In the genomic region with DNA sequence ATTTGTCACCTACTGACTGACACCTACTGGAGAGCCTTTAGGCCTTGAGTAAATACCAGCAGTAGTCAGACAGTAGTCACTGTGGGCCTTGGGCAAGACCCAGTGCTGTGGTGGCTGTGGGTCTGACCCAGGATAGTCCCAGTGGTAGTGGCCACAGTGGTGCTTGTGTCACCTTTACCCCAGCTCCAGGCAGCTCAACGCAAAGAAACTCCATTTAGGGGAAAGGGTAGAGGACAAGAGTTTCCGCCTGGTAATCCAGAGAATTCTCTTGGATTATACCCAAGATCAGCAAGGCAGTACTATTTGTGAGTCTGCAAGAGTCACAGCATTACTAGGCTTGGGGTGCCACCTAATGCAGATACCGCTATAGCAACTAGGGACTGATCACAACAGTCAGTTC, we compare ENCODE assay signal across 1 cellular context.
TF ChIP-seq lines count a peak whose summit lies in the region.

No MANE protein-coding gene starts in this region.

TF ChIP-seq in GM23338, 12 proteins besides CTCF, POLR2A, EP300 and RAD21 (continued from another document):
- TF ChIP-seq, protein P1, sequence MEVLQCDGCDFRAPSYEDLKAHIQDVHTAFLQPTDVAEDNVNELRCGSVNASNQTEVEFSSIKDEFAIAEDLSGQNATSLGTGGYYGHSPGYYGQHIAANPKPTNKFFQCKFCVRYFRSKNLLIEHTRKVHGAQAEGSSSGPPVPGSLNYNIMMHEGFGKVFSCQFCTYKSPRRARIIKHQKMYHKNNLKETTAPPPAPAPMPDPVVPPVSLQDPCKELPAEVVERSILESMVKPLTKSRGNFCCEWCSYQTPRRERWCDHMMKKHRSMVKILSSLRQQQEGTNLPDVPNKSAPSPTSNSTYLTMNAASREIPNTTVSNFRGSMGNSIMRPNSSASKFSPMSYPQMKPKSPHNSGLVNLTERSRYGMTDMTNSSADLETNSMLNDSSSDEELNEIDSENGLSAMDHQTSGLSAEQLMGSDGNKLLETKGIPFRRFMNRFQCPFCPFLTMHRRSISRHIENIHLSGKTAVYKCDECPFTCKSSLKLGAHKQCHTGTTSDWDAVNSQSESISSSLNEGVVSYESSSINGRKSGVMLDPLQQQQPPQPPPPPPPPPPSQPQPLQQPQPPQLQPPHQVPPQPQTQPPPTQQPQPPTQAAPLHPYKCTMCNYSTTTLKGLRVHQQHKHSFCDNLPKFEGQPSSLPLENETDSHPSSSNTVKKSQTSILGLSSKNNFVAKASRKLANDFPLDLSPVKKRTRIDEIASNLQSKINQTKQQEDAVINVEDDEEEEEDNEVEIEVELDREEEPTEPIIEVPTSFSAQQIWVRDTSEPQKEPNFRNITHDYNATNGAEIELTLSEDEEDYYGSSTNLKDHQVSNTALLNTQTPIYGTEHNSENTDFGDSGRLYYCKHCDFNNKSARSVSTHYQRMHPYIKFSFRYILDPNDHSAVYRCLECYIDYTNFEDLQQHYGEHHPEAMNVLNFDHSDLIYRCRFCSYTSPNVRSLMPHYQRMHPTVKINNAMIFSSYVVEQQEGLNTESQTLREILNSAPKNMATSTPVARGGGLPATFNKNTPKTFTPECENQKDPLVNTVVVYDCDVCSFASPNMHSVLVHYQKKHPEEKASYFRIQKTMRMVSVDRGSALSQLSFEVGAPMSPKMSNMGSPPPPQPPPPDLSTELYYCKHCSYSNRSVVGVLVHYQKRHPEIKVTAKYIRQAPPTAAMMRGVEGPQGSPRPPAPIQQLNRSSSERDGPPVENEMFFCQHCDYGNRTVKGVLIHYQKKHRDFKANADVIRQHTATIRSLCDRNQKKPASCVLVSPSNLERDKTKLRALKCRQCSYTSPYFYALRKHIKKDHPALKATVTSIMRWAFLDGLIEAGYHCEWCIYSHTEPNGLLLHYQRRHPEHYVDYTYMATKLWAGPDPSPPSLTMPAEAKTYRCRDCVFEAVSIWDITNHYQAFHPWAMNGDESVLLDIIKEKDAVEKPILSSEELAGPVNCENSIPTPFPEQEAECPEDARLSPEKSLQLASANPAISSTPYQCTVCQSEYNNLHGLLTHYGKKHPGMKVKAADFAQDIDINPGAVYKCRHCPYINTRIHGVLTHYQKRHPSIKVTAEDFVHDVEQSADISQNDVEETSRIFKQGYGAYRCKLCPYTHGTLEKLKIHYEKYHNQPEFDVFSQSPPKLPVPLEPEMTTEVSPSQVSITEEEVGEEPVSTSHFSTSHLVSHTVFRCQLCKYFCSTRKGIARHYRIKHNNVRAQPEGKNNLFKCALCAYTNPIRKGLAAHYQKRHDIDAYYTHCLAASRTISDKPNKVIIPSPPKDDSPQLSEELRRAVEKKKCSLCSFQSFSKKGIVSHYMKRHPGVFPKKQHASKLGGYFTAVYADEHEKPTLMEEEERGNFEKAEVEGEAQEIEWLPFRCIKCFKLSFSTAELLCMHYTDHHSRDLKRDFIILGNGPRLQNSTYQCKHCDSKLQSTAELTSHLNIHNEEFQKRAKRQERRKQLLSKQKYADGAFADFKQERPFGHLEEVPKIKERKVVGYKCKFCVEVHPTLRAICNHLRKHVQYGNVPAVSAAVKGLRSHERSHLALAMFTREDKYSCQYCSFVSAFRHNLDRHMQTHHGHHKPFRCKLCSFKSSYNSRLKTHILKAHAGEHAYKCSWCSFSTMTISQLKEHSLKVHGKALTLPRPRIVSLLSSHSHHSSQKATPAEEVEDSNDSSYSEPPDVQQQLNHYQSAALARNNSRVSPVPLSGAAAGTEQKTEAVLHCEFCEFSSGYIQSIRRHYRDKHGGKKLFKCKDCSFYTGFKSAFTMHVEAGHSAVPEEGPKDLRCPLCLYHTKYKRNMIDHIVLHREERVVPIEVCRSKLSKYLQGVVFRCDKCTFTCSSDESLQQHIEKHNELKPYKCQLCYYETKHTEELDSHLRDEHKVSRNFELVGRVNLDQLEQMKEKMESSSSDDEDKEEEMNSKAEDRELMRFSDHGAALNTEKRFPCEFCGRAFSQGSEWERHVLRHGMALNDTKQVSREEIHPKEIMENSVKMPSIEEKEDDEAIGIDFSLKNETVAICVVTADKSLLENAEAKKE (CRISPR knock-in tag; IDR thresholded peaks at IDR 0.05) = no peak
- TF ChIP-seq, protein P2, sequence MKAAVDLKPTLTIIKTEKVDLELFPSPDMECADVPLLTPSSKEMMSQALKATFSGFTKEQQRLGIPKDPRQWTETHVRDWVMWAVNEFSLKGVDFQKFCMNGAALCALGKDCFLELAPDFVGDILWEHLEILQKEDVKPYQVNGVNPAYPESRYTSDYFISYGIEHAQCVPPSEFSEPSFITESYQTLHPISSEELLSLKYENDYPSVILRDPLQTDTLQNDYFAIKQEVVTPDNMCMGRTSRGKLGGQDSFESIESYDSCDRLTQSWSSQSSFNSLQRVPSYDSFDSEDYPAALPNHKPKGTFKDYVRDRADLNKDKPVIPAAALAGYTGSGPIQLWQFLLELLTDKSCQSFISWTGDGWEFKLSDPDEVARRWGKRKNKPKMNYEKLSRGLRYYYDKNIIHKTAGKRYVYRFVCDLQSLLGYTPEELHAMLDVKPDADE (IDR thresholded peaks at IDR 0.05) = no peak
- TF ChIP-seq, protein P3, sequence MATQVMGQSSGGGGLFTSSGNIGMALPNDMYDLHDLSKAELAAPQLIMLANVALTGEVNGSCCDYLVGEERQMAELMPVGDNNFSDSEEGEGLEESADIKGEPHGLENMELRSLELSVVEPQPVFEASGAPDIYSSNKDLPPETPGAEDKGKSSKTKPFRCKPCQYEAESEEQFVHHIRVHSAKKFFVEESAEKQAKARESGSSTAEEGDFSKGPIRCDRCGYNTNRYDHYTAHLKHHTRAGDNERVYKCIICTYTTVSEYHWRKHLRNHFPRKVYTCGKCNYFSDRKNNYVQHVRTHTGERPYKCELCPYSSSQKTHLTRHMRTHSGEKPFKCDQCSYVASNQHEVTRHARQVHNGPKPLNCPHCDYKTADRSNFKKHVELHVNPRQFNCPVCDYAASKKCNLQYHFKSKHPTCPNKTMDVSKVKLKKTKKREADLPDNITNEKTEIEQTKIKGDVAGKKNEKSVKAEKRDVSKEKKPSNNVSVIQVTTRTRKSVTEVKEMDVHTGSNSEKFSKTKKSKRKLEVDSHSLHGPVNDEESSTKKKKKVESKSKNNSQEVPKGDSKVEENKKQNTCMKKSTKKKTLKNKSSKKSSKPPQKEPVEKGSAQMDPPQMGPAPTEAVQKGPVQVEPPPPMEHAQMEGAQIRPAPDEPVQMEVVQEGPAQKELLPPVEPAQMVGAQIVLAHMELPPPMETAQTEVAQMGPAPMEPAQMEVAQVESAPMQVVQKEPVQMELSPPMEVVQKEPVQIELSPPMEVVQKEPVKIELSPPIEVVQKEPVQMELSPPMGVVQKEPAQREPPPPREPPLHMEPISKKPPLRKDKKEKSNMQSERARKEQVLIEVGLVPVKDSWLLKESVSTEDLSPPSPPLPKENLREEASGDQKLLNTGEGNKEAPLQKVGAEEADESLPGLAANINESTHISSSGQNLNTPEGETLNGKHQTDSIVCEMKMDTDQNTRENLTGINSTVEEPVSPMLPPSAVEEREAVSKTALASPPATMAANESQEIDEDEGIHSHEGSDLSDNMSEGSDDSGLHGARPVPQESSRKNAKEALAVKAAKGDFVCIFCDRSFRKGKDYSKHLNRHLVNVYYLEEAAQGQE (IDR thresholded peaks at IDR 0.05; ENCODE audit: unreplicated experiment) = no peak
- no peak for TF ChIP-seq CREB1 (CRISPR knock-in tag; IDR thresholded peaks at IDR 0.05; ENCODE audit: low read depth)
- no peak for TF ChIP-seq NANOG (IDR thresholded peaks at IDR 0.05; ENCODE audit: borderline replicate concordance)
- TF ChIP-seq ZNF114 (CRISPR knock-in tag; IDR thresholded peaks at IDR 0.05) = no peak
- no peak for TF ChIP-seq EZH2 (IDR thresholded peaks at IDR 0.05; ENCODE audit: low read depth, unreplicated experiment)
